ENCODE assay signal across 16 cellular contexts in genomic region chr3:194571491-194571941, GRCh38.
DNase-seq lines count a peak whose midpoint lies in the region; ATAC-seq and TF ChIP-seq lines count a peak whose summit lies in the region.
"Had no signal": no experiment of that assay in that cellular context is flagged by ENCODE, and none has a peak within 500 bp of the region (broad histone marks: within the 10 kb centered on the region; RNA-seq: fewer than 3 reads in every experiment).

No MANE protein-coding gene starts in this region.

- H3K27me3 Mint-ChIP-seq in Calu3 (ENCODE audit: unreplicated experiment), result no peaks in the 10 kb centered on the region

- H3K4me3 Mint-ChIP-seq in Calu3 (ENCODE audit: low read depth, unreplicated experiment), result no peak overlapping the region
- H3K4me3 Mint-ChIP-seq: activated CD4-positive, alpha-beta T cell treated with anti-CD3 and anti-CD28 coated beads, Interleukin-2, amount 10 ng/mL, durations not matched to agents 7 days and 5 days; activated T-helper 17 cell treated with anti-CD3 and anti-CD28 coated beads, Interleukin-2, amount 50 U/mL, for 72 hours had no signal

- TF ChIP-seq CTCF in Calu3 (IDR thresholded peaks at IDR 0.05; ENCODE audit: unreplicated experiment) (no peak), fibroblast of the aortic adventitia (IDR thresholded peaks at IDR 0.05; ENCODE audit: insufficient read depth, low read length) (no peak)

- H3K9me3 ChIP-seq in SJCRH30 (replicated peaks), result no peaks in the 10 kb centered on the region
- no peaks in the 10 kb centered on the region for H3K9me3 ChIP-seq in HAP-1
- H3K9me3 ChIP-seq: neutrophil, Peyer's patch, uterus had no signal

- H3K36me3 ChIP-seq in SJCRH30 (no peaks in the 10 kb centered on the region), HAP-1 (replicated peaks) (no peaks in the 10 kb centered on the region)
- H3K36me3 ChIP-seq: neutrophil, Peyer's patch, uterus had no signal

- H3K4me1 ChIP-seq in SJCRH30 (peaks cover 48% of the 10 kb centered on the region), HAP-1 (no peaks in the 10 kb centered on the region; the same call in 1 of the 2 replicates)
- H3K4me1 ChIP-seq: Peyer's patch, uterus had no signal

- in situ Hi-C loops in HAP-1 (cut with MboI; ENCODE audit: low sequenced_read_pairs), result no loop called here

- H3K27ac ChIP-seq in SJCRH30, result peak overlapping the region; percentile 93
- H3K27ac ChIP-seq: neutrophil had no signal

- H3K4me3 ChIP-seq in SJCRH30 (peak overlapping the region; percentile 38), fibroblast of the aortic adventitia (ENCODE audit: low read depth, low read length) (no peak overlapping the region), HAP-1 (no peak overlapping the region)
- H3K4me3 ChIP-seq: Peyer's patch, uterus had no signal

- peak; percentile 37 for ATAC-seq in sciatic nerve
- ATAC-seq in HG03520 (IDR thresholded peaks at IDR 0.05; ENCODE audit: unreplicated experiment), result no peak
- ATAC-seq in HG03135 (IDR thresholded peaks at IDR 0.05; ENCODE audit: unreplicated experiment), result no peak
- ATAC-seq: activated T-helper 17 cell treated with anti-CD3 and anti-CD28 coated beads, Interleukin-2, amount 50 U/mL, for 72 hours had no signal

- H3K27me3 ChIP-seq in SJCRH30, result no peaks in the 10 kb centered on the region
- H3K27me3 ChIP-seq in HAP-1 (ENCODE audit: low read depth), result no peaks in the 10 kb centered on the region
- H3K27me3 ChIP-seq: Peyer's patch, uterus had no signal

- DNase-seq in Calu3, result no peak
- DNase-seq in SJCRH30, result no peak
- DNase-seq in fibroblast of the aortic adventitia (ENCODE audit: low read depth), result peak; percentile 51
- DNase-seq in sciatic nerve (ENCODE audit: low spot score), result no peak
- DNase-seq in activated T-cell treated with anti-CD3 and anti-CD28 coated beads, Interleukin-2, amount 50 U/mL, for 1 hour, result no peak
- no peak for DNase-seq in HAP-1 (ENCODE audit: low spot score in 2 of 2)
- DNase-seq: activated CD4-positive, alpha-beta T cell treated with anti-CD3 and anti-CD28 coated beads, Interleukin-2, amount 10 ng/mL, durations not matched to agents 7 days and 5 days; anterior cingulate cortex; effector memory CD4-positive, alpha-beta T cell; T-helper 2 cell had no signal

- peak overlapping the region; percentile 75 for H3K27ac Mint-ChIP-seq in Calu3 (ENCODE audit: unreplicated experiment)
- H3K27ac Mint-ChIP-seq: activated CD4-positive, alpha-beta T cell treated with anti-CD3 and anti-CD28 coated beads, Interleukin-2, amount 10 ng/mL, durations not matched to agents 7 days and 5 days; activated T-helper 17 cell treated with anti-CD3 and anti-CD28 coated beads, Interleukin-2, amount 50 U/mL, for 72 hours had no signal

- CTCF ChIA-PET in Calu3 (lab: Charles Lee), result interaction anchor here (1.1 to 4.4 kb wide), 6 partner anchors 17 to 124 kb away, joined by 3 to 15 read pairs (median 4); no protein-coding TSS in a partner anchor

- peaks cover 6% of the 10 kb centered on the region for H3K36me3 Mint-ChIP-seq in Calu3 (ENCODE audit: insufficient read depth, unreplicated experiment)

- H3K9me3 Mint-ChIP-seq in Calu3 (ENCODE audit: low read depth, unreplicated experiment), result no peaks in the 10 kb centered on the region
- H3K9me3 Mint-ChIP-seq: activated CD4-positive, alpha-beta T cell treated with anti-CD3 and anti-CD28 coated beads, Interleukin-2, amount 10 ng/mL, durations not matched to agents 7 days and 5 days; activated T-helper 17 cell treated with anti-CD3 and anti-CD28 coated beads, Interleukin-2, amount 50 U/mL, for 72 hours had no signal

- BruUV-seq in Calu3 (replicated peaks; lab: Mats Ljungman, UMichigan), result no TSS peak

- intact Hi-C loops in Calu3 (cut with micrococcal nuclease; ENCODE audit: unreplicated experiment) (no loop called here), sciatic nerve (cut with DNase I) (no loop called here)

- peaks cover 55% of the 10 kb centered on the region for H3K4me1 Mint-ChIP-seq in Calu3 (ENCODE audit: low read depth, unreplicated experiment)
- H3K4me1 Mint-ChIP-seq: activated CD4-positive, alpha-beta T cell treated with anti-CD3 and anti-CD28 coated beads, Interleukin-2, amount 10 ng/mL, durations not matched to agents 7 days and 5 days had no signal
